24 cellular contexts compared by ENCODE assay signal in genomic region chr3:46154300-46154699, GRCh38. TPM values are rescaled to one million over a fixed set of nuclear protein-coding genes. Genes with fewer than 3 reads are reported as not detected.
"Had no signal": no experiment of that assay in that cellular context is flagged by ENCODE, and none has a peak within 500 bp of the region (broad histone marks: within the 10 kb centered on the region; RNA-seq: fewer than 3 reads in every experiment).

No MANE protein-coding gene starts in this region.

- H3K4me1 Mint-ChIP-seq: endodermal cell had no signal

- H3K4me3 Mint-ChIP-seq: endodermal cell; naive thymus-derived CD8-positive, alpha-beta T cell had no signal

- H3K9me3 ChIP-seq: stomach, thoracic aorta, transverse colon, uterus had no signal

- H3K27ac ChIP-seq: foreskin keratinocyte, hepatocyte, skin epidermis, stomach, thoracic aorta, transverse colon, uterus had no signal

- H3K36me3 Mint-ChIP-seq: naive thymus-derived CD8-positive, alpha-beta T cell had no signal

- FAIRE-seq: colon, endothelial cell of umbilical vein, kidney had no signal

- H3K27me3 ChIP-seq: foreskin keratinocyte, hepatocyte, stomach, transverse colon, uterus had no signal

- H2AFZ ChIP-seq: hepatocyte had no signal

- H3K79me2 ChIP-seq: hepatocyte had no signal

- H3K4me3 ChIP-seq: hepatocyte, skin epidermis, stomach, thoracic aorta, transverse colon, uterus had no signal

- H3K4me2 ChIP-seq: hepatocyte had no signal

- DNase-seq: dermis blood vessel endothelial cell; effector CD4-positive, alpha-beta T cell; endodermal cell; erythroblast; foreskin keratinocyte; kidney; left cardiac atrium; naive thymus-derived CD8-positive, alpha-beta T cell; posterior cingulate gyrus; stimulated activated naive CD4-positive, alpha-beta T cell; stomach; substantia nigra; transverse colon; uterus had no signal

- H3K36me3 ChIP-seq: stomach, thoracic aorta, transverse colon, uterus had no signal

- ATAC-seq: foreskin keratinocyte; naive thymus-derived CD8-positive, alpha-beta T cell; sciatic nerve had no signal

- H3K27me3 Mint-ChIP-seq: naive thymus-derived CD8-positive, alpha-beta T cell had no signal

- H3K4me1 ChIP-seq: foreskin keratinocyte, stomach, transverse colon, uterus had no signal

- H3K27ac Mint-ChIP-seq: endodermal cell had no signal

RNA-seq across cellular contexts. Expression of gene CCR1, which starts 53.8 kb away (rescaled TPM):
- total RNA-seq: dermis blood vessel endothelial cell, endothelial cell of umbilical vein, foreskin keratinocyte, lung microvascular endothelial cell, osteocyte, pulmonary artery endothelial cell had no signal
- polyA plus RNA-seq: endothelial cell of umbilical vein, foreskin keratinocyte, neural cell had no signal
